Comparison of ENCODE assay signal across 18 cellular contexts in the genomic region with DNA sequence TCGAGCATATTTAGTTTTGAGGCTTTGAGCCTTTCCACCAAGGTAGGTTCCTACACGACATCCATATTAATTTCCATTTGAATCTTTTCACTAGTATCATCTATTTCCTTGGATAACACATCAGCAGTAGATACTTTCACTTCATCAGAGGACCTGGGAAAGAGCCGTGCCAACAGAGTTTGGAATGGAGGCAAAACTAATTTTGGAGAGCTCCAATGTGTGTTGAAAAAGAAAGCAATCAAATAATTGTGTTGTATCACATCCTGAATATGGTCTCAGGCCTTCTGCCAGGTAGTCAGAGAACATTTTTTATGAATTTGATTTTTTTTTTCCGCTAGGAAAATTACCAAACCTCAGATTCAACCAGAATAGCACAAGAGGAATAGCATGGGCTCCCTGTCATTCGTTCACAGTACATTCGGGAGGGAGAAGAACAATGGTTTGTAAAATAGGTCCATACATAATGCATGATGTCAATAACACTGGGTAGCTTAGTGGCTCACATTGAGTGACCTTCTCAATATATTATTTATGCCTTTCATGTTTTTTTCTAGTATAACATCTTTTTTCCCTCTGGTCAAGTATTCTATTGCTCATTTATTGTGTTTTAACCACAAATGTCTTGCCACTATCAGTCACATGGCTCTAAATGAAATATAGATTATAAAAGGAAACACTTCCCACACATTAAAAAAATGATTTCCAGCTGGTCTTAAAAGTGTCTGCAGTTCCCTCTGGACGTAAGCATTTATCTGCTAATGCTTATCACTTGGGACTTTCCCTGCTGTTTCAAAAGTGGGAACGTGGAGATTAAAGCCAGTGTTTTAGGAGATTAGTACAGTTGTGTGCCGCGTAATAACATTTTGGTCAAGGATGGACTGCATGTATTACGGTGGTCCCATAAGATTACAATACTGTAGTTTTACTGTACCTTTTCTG.
DNase-seq lines count a peak whose midpoint lies in the region; ATAC-seq and TF ChIP-seq lines count a peak whose summit lies in the region.
"Had no signal": no experiment of that assay in that cellular context is flagged by ENCODE, and none has a peak within 500 bp of the region (broad histone marks: within the 10 kb centered on the region; RNA-seq: fewer than 3 reads in every experiment).

No MANE protein-coding gene starts in this region.

- peak; percentile 9 for DNase-seq in NCI-H82 treated with DMSO at 0.1 percent for 48 hours (lab: John Stamatoyannopoulos, UW; ENCODE audit: unreplicated experiment)
- DNase-seq in dermis blood vessel endothelial cell, result peak; percentile 35
- no peak for DNase-seq in left lobe of liver (ENCODE audit: low spot score)
- DNase-seq in smooth muscle cell (lab: John Stamatoyannopoulos, UW; ENCODE audit: unreplicated experiment), result no peak
- DNase-seq in WTC11 (ENCODE audit: low spot score), result no peak
- no peak for DNase-seq in sigmoid colon
- no peak for DNase-seq in naive thymus-derived CD4-positive, alpha-beta T cell
- DNase-seq: CD8-positive, alpha-beta T cell; DMS53; EL; NCI-H1092 treated with DMSO at 0.1 percent for 48 hours; NCI-H2081; NCI-H510A treated with DMSO at 0.1 percent for 48 hours; NCI-H774; PC-3; RPMI8226 had no signal

- H2AFZ ChIP-seq in smooth muscle cell (ENCODE audit: low read depth), result no peak overlapping the region

- POLR2A ChIA-PET in WTC11 (lab: Charles Lee), result no interaction called here
- POLR2A ChIA-PET in naive thymus-derived CD4-positive, alpha-beta T cell (lab: Charles Lee), result interaction anchor here (0.7 kb wide), 1 partner anchor 12 kb away, joined by 3 read pairs; no protein-coding TSS in a partner anchor

- H3K27ac ChIP-seq in smooth muscle cell (ENCODE audit: low read depth), result no peak overlapping the region
- H3K27ac ChIP-seq in sigmoid colon, result no peak overlapping the region
- H3K27ac ChIP-seq in naive thymus-derived CD4-positive, alpha-beta T cell (ENCODE audit: low read depth, low read length), result no peak overlapping the region
- H3K27ac ChIP-seq: BLaER1 treated with 17β-estradiol and CSF1 and Interleukin-3, amounts not matched to agents 10 nM and 100 nM had no signal

- H3K27ac Mint-ChIP-seq in WTC11, result no peak overlapping the region
- H3K27ac Mint-ChIP-seq in naive thymus-derived CD4-positive, alpha-beta T cell, result no peak overlapping the region
- H3K27ac Mint-ChIP-seq: CD8-positive, alpha-beta T cell had no signal

- TF ChIP-seq EP300 in sigmoid colon (IDR thresholded peaks at IDR 0.05), result no peak

- H4K20me1 ChIP-seq in smooth muscle cell (ENCODE audit: low read depth), result no peaks in the 10 kb centered on the region

- no peaks in the 10 kb centered on the region for H3K9me3 ChIP-seq in smooth muscle cell (replicated peaks; ENCODE audit: low read depth)
- H3K9me3 ChIP-seq in sigmoid colon, result no peaks in the 10 kb centered on the region
- no peaks in the 10 kb centered on the region for H3K9me3 ChIP-seq in naive thymus-derived CD4-positive, alpha-beta T cell (ENCODE audit: control insufficient read depth in 2 of 3, low read length in 3 of 3)
- H3K9me3 ChIP-seq: BLaER1 treated with 17β-estradiol and CSF1 and Interleukin-3, amounts not matched to agents 10 nM and 100 nM had no signal

- no peaks in the 10 kb centered on the region for H3K79me2 ChIP-seq in smooth muscle cell (ENCODE audit: low read depth)

- H3K9ac ChIP-seq in smooth muscle cell (ENCODE audit: low read depth), result no peak overlapping the region
- H3K9ac ChIP-seq: BLaER1 treated with 17β-estradiol and CSF1 and Interleukin-3, amounts not matched to agents 10 nM and 100 nM had no signal

- CTCF ChIA-PET in WTC11 (lab: Charles Lee), result no interaction called here
- CTCF ChIA-PET in naive thymus-derived CD4-positive, alpha-beta T cell (lab: Charles Lee), result no interaction called here

- no peaks in the 10 kb centered on the region for H3K27me3 ChIP-seq in smooth muscle cell (ENCODE audit: low read depth)
- no peaks in the 10 kb centered on the region for H3K27me3 ChIP-seq in sigmoid colon
- H3K27me3 ChIP-seq in naive thymus-derived CD4-positive, alpha-beta T cell (ENCODE audit: control insufficient read depth in 2 of 2, insufficient read depth in 2 of 2, low read length in 2 of 2), result no peaks in the 10 kb centered on the region

- 61% methylated on average over 11 of the region's 11 CpGs for WGBS in smooth muscle cell (ENCODE audit: low lambda C conversion rate)
- 88 to 89% methylated on average over 11 of the region's 11 CpGs for WGBS in sigmoid colon, 2 donors

- no peaks in the 10 kb centered on the region for H3K36me3 ChIP-seq in smooth muscle cell (ENCODE audit: low read depth)
- H3K36me3 ChIP-seq in sigmoid colon, result no peaks in the 10 kb centered on the region
- no peaks in the 10 kb centered on the region for H3K36me3 ChIP-seq in naive thymus-derived CD4-positive, alpha-beta T cell (ENCODE audit: control insufficient read depth in 2 of 3, insufficient read depth in 3 of 3, low read length in 3 of 3)
- H3K36me3 ChIP-seq: BLaER1 treated with 17β-estradiol and CSF1 and Interleukin-3, amounts not matched to agents 10 nM and 100 nM had no signal

- no peaks in the 10 kb centered on the region for H3F3A ChIP-seq in smooth muscle cell (ENCODE audit: low read depth)

- ATAC-seq in left lobe of liver, result peak; percentile 55
- ATAC-seq in WTC11, result no peak
- ATAC-seq in naive thymus-derived CD4-positive, alpha-beta T cell, result no peak
- ATAC-seq: CD8-positive, alpha-beta T cell; K562; PC-3 had no signal

- no peak for TF ChIP-seq CTCF in smooth muscle cell (IDR thresholded peaks at IDR 0.05; ENCODE audit: borderline replicate concordance, insufficient read depth, poor library complexity, severe bottlenecking)
- no peak for TF ChIP-seq CTCF in WTC11 (IDR thresholded peaks at IDR 0.05)
- TF ChIP-seq CTCF in sigmoid colon (IDR thresholded peaks at IDR 0.05), result no peak

- no peak overlapping the region for H3K4me3 Mint-ChIP-seq in WTC11
- no peak overlapping the region for H3K4me3 Mint-ChIP-seq in naive thymus-derived CD4-positive, alpha-beta T cell
- H3K4me3 Mint-ChIP-seq: CD8-positive, alpha-beta T cell had no signal

- no peaks in the 10 kb centered on the region for H3K4me1 ChIP-seq in smooth muscle cell (ENCODE audit: low read depth)
- peaks cover 0 to 9% (median 7%) of the 10 kb centered on the region in 4 donors for H3K4me1 ChIP-seq in sigmoid colon
- no peaks in the 10 kb centered on the region for H3K4me1 ChIP-seq in naive thymus-derived CD4-positive, alpha-beta T cell (ENCODE audit: control insufficient read depth in 2 of 2, insufficient read depth in 2 of 2, low read length in 2 of 2)

- H3K4me2 ChIP-seq in smooth muscle cell, result peak overlapping the region; percentile 31

- H3K9me3 Mint-ChIP-seq in WTC11, result no peaks in the 10 kb centered on the region
- H3K9me3 Mint-ChIP-seq in naive thymus-derived CD4-positive, alpha-beta T cell, result no peaks in the 10 kb centered on the region
- H3K9me3 Mint-ChIP-seq: CD8-positive, alpha-beta T cell had no signal

- H3K4me3 ChIP-seq in smooth muscle cell (no peak overlapping the region), sigmoid colon (no peak overlapping the region)
- no peak overlapping the region for H3K4me3 ChIP-seq in naive thymus-derived CD4-positive, alpha-beta T cell (ENCODE audit: low read length)
- H3K4me3 ChIP-seq: BLaER1 treated with 17β-estradiol and CSF1 and Interleukin-3, amounts not matched to agents 10 nM and 100 nM; K562 had no signal

- no peaks in the 10 kb centered on the region for H3K27me3 Mint-ChIP-seq in WTC11 (ENCODE audit: low read depth)
- H3K27me3 Mint-ChIP-seq in naive thymus-derived CD4-positive, alpha-beta T cell, result peaks cover 0 to 50% (median 0%) of the 10 kb centered on the region in 5 donors

- no peak for TF ChIP-seq POLR2A in sigmoid colon (IDR thresholded peaks at IDR 0.05)

- H3K36me3 Mint-ChIP-seq in WTC11, result no peaks in the 10 kb centered on the region
- H3K36me3 Mint-ChIP-seq in naive thymus-derived CD4-positive, alpha-beta T cell, result no peaks in the 10 kb centered on the region
- H3K36me3 Mint-ChIP-seq: CD8-positive, alpha-beta T cell had no signal

- intact Hi-C loops in sigmoid colon (cut with DNase I), result no loop called here
- intact Hi-C loops in naive thymus-derived CD4-positive, alpha-beta T cell (cut with micrococcal nuclease), result no loop called here

- H3K4me1 Mint-ChIP-seq in WTC11, result peaks cover 12% of the 10 kb centered on the region
- H3K4me1 Mint-ChIP-seq in naive thymus-derived CD4-positive, alpha-beta T cell, result peaks cover 0 to 16% (median 0%) of the 10 kb centered on the region in 7 donors

TF ChIP-seq in WTC11, 78 proteins besides CTCF, POLR2A, EP300 and RAD21:
- TF ChIP-seq ESRRA (CRISPR knock-in tag; IDR thresholded peaks at IDR 0.05; ENCODE audit: borderline replicate concordance) (no peak), MXD4 (CRISPR knock-in tag; IDR thresholded peaks at IDR 0.05; ENCODE audit: borderline replicate concordance) (no peak), TEAD4 (CRISPR knock-in tag; IDR thresholded peaks at IDR 0.05) (no peak), NR2C2 (CRISPR knock-in tag; IDR thresholded peaks at IDR 0.05) (no peak), ELF4 (CRISPR knock-in tag; IDR thresholded peaks at IDR 0.05; ENCODE audit: low read depth) (no peak), ZNF416 (CRISPR knock-in tag; IDR thresholded peaks at IDR 0.05) (no peak)
- TF ChIP-seq, protein P1, sequence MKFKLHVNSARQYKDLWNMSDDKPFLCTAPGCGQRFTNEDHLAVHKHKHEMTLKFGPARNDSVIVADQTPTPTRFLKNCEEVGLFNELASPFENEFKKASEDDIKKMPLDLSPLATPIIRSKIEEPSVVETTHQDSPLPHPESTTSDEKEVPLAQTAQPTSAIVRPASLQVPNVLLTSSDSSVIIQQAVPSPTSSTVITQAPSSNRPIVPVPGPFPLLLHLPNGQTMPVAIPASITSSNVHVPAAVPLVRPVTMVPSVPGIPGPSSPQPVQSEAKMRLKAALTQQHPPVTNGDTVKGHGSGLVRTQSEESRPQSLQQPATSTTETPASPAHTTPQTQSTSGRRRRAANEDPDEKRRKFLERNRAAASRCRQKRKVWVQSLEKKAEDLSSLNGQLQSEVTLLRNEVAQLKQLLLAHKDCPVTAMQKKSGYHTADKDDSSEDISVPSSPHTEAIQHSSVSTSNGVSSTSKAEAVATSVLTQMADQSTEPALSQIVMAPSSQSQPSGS (CRISPR knock-in tag; IDR thresholded peaks at IDR 0.05; ENCODE audit: borderline replicate concordance, low read depth), result no peak

Comparison
In these comparisons a context has a peak if more than half of its experiments do, and no peak if none do; other contexts are left out.
1. DNase-seq: peak in NCI-H82 treated with DMSO at 0.1 percent for 48 hours (single experiment) and dermis blood vessel endothelial cell (single experiment); none in left lobe of liver (single experiment), smooth muscle cell (single experiment), WTC11 (single experiment), sigmoid colon (single experiment) and naive thymus-derived CD4-positive, alpha-beta T cell (0 of 9).